ENCODE assay signal across 23 cellular contexts in genomic region chr3:98746122-98746521, GRCh38. TPM values are rescaled to one million over a fixed set of nuclear protein-coding genes. Genes with fewer than 3 reads are reported as not detected.
"Had no signal": no experiment of that assay in that cellular context is flagged by ENCODE, and none has a peak within 500 bp of the region (broad histone marks: within the 10 kb centered on the region; RNA-seq: fewer than 3 reads in every experiment).

No MANE protein-coding gene starts in this region.

- H2AFZ ChIP-seq: neural progenitor cell, parathyroid adenoma had no signal

- H3K4me1 ChIP-seq: neural progenitor cell, parathyroid adenoma, prostate gland, testis had no signal

- FAIRE-seq: colon had no signal

- H3K27ac ChIP-seq: epithelial cell of prostate, gastrocnemius medialis, neural progenitor cell, parathyroid adenoma, prostate gland, testis, tibial artery had no signal

- H3K4me3 ChIP-seq: dorsolateral prefrontal cortex, gastrocnemius medialis, lung, neural progenitor cell, prostate gland, right atrium auricular region, testis, tibial artery had no signal

- H3K79me2 ChIP-seq: parathyroid adenoma had no signal

- H3K27me3 ChIP-seq: dorsolateral prefrontal cortex, gastrocnemius medialis, neural progenitor cell, right atrium auricular region, testis, tibial artery had no signal

- DNase-seq: dorsolateral prefrontal cortex; effector CD4-positive, alpha-beta T cell; foreskin fibroblast; gastrocnemius medialis; head of caudate nucleus; hippocampal formation; naive B cell; stimulated activated CD4-positive, alpha-beta T cell treated with anti-CD3 and anti-CD28 coated beads, Interleukin-4, amount 100 ng/mL, for 4 hours; stimulated activated naive CD8-positive, alpha-beta T cell treated with anti-CD3 and anti-CD28 coated beads, Interleukin-15, Interleukin-2, amounts not matched to agents 100 U/mL and 50 U/mL, for 24 hours; substantia nigra; testis; tibial artery had no signal

- ATAC-seq: esophagus mucosa; gastrocnemius medialis; natural killer cell treated with Interleukin-12 subunit alpha and Interleukin-12 subunit beta and Interleukin-15 and Interleukin-18, amount 100 ng/mL, for 72 hours; sciatic nerve; stimulated activated memory B cell treated with anti-CD40 and anti-IgM and Interleukin-4, amounts not matched to agents 10 μg/mL and 1 μg/mL and 100 μg/mL, for 72 hours; stimulated activated naive CD8-positive, alpha-beta T cell treated with anti-CD3 and anti-CD28 coated beads, Interleukin-15, Interleukin-2, amounts not matched to agents 100 U/mL and 50 U/mL, for 24 hours had no signal

- H3K9ac ChIP-seq: neural progenitor cell, parathyroid adenoma had no signal

- H3K36me3 ChIP-seq: gastrocnemius medialis, neural progenitor cell, prostate gland, right atrium auricular region, tibial artery had no signal

- H3K9me3 ChIP-seq: gastrocnemius medialis, prostate gland, right atrium auricular region, testis, tibial artery had no signal

- H3K4me2 ChIP-seq: neural progenitor cell had no signal

RNA-seq across cellular contexts. Expression of gene ST3GAL6, which starts 17.0 kb away (rescaled TPM):
- total RNA-seq: natural killer cell treated with Interleukin-12 subunit alpha and Interleukin-12 subunit beta and Interleukin-15 and Interleukin-18, amount 100 ng/mL, for 72 hours had no signal
